ENCODE assay signal across 30 cellular contexts in genomic region chr9:71747572-71747971, GRCh38. TPM values are rescaled to one million over a fixed set of nuclear protein-coding genes. Genes with fewer than 3 reads are reported as not detected.
A peak's percentile ranks its signal among the peaks of the same experiment; 100 is the strongest.
DNase-seq lines count a peak whose midpoint lies in the region; ATAC-seq and TF ChIP-seq lines count a peak whose summit lies in the region.
"Had no signal": no experiment of that assay in that cellular context is flagged by ENCODE, and none has a peak within 500 bp of the region (broad histone marks: within the 10 kb centered on the region; RNA-seq: fewer than 3 reads in every experiment).

No MANE protein-coding gene starts in this region.

- H3K9me3 ChIP-seq in lower lobe of right lung (no peaks in the 10 kb centered on the region), endodermal cell (ENCODE audit: control insufficient read depth, low read length) (no peaks in the 10 kb centered on the region)
- H3K9me3 ChIP-seq: esophagus muscularis mucosa, right lobe of liver, SK-N-SH, stomach, tibial artery had no signal

- ATAC-seq in lower lobe of right lung (peak; percentile 32 to 51), HG03354 (IDR thresholded peaks at IDR 0.05; ENCODE audit: poor library complexity, severe bottlenecking, unreplicated experiment) (no peak), GM21515 (IDR thresholded peaks at IDR 0.05; ENCODE audit: unreplicated experiment) (no peak)
- ATAC-seq: activated CD8-positive, alpha-beta T cell treated with anti-CD3 and anti-CD28 coated beads for 36 hours; left lobe of liver had no signal

- H3K27ac Mint-ChIP-seq in endodermal cell, result no peak overlapping the region
- H3K27ac Mint-ChIP-seq: activated CD8-positive, alpha-beta T cell treated with anti-CD3 and anti-CD28 coated beads for 36 hours; nephron had no signal

- H3K4me3 Mint-ChIP-seq in endodermal cell, result no peak overlapping the region
- H3K4me3 Mint-ChIP-seq: activated CD8-positive, alpha-beta T cell treated with anti-CD3 and anti-CD28 coated beads for 36 hours; immature natural killer cell; nephron had no signal

- H3K36me3 ChIP-seq in lower lobe of right lung (peaks cover 52% of the 10 kb centered on the region), endodermal cell (ENCODE audit: control insufficient read depth, insufficient read depth, low read length) (peaks cover 54% of the 10 kb centered on the region)

- H3K9ac ChIP-seq in endodermal cell (ENCODE audit: extremely low read depth, low read length, poor library complexity, severe bottlenecking), result no peak overlapping the region
- H3K9ac ChIP-seq: SK-N-SH had no signal

- intact Hi-C loops in lower lobe of right lung (cut with DNase I), result no loop called here

- H3K36me3 Mint-ChIP-seq in endodermal cell (ENCODE audit: low read depth), result peaks cover 55% of the 10 kb centered on the region

- H3K4me3 ChIP-seq in lower lobe of right lung, result no peak overlapping the region
- H3K4me3 ChIP-seq in endodermal cell (ENCODE audit: low read length), result no peak overlapping the region
- H3K4me3 ChIP-seq: esophagus muscularis mucosa, hepatocyte, right lobe of liver, stomach, tibial artery had no signal

- H3K9me3 Mint-ChIP-seq in endodermal cell, result peaks cover 1% of the 10 kb centered on the region
- H3K9me3 Mint-ChIP-seq: activated CD8-positive, alpha-beta T cell treated with anti-CD3 and anti-CD28 coated beads for 36 hours; immature natural killer cell; nephron had no signal

- H3K4me1 ChIP-seq in lower lobe of right lung (peaks cover 53% of the 10 kb centered on the region), endodermal cell (ENCODE audit: control insufficient read depth, insufficient read depth, low read length) (peaks cover 2% of the 10 kb centered on the region)

- H3K27me3 ChIP-seq in lower lobe of right lung (ENCODE audit: low read depth), result no peaks in the 10 kb centered on the region
- H3K27me3 ChIP-seq in endodermal cell (ENCODE audit: control insufficient read depth, insufficient read depth, low read length, poor library complexity, severe bottlenecking), result no peaks in the 10 kb centered on the region
- H3K27me3 ChIP-seq: esophagus muscularis mucosa, hepatocyte, right lobe of liver, stomach, tibial artery had no signal

- no peak for TF ChIP-seq CTCF in lower lobe of right lung (IDR thresholded peaks at IDR 0.05)
- TF ChIP-seq CTCF in endodermal cell (conservative IDR thresholded peaks at IDR 0.05), result no peak

- no peaks in the 10 kb centered on the region for H3K27me3 Mint-ChIP-seq in endodermal cell (ENCODE audit: insufficient read depth)
- H3K27me3 Mint-ChIP-seq: activated CD8-positive, alpha-beta T cell treated with anti-CD3 and anti-CD28 coated beads for 36 hours had no signal

- H3K27ac ChIP-seq in lower lobe of right lung, result peak overlapping the region; percentile 8
- H3K27ac ChIP-seq in endodermal cell (ENCODE audit: low read depth, low read length), result no peak overlapping the region
- H3K27ac ChIP-seq: esophagus muscularis mucosa, hepatocyte, right lobe of liver had no signal

- peak; percentile 69 to 81 for DNase-seq in AML-193 (lab: John Stamatoyannopoulos, UW)
- DNase-seq in GF-D8 (lab: John Stamatoyannopoulos, UW), result peak; percentile 3
- DNase-seq in SKM-1 (lab: John Stamatoyannopoulos, UW; ENCODE audit: unreplicated experiment), result peak; percentile 33
- no peak for DNase-seq in lower lobe of right lung
- no peak for DNase-seq in putamen (ENCODE audit: low spot score)
- no peak for DNase-seq in endodermal cell
- DNase-seq: activated CD4-positive, CD25-positive, alpha-beta regulatory T cell treated with anti-CD3 and anti-CD28 coated beads, Interleukin-2, amount 50 U/mL, for 72 hours; activated CD8-positive, alpha-beta T cell treated with anti-CD3 and anti-CD28 coated beads for 36 hours; activated gamma-delta T cell treated with Interleukin-2 at 50 U/mL for 16 hours; DMS153; effector memory CD4-positive, alpha-beta T cell; immature natural killer cell; KBM-7; midbrain; MM.1S; NCI-H1694; NCI-H2171; NCI-H524 treated with DMSO at 0.1 percent for 48 hours; right lobe of liver; RPMI8226; SK-N-SH; stomach; T-helper 9 cell; tibial artery had no signal

- peaks cover 29% of the 10 kb centered on the region for H3K4me1 Mint-ChIP-seq in endodermal cell

RNA-seq across cellular contexts. Expression of gene CEMIP2, which starts 20.7 kb away (rescaled TPM):
- total RNA-seq in lower lobe of right lung (152 TPM), endodermal cell (10 to 100 TPM; 57.9 to 70.1 TPM)
- 143 TPM for polyA plus RNA-seq in endodermal cell (2013, experiment 1 of 2)
- 152 TPM for polyA plus RNA-seq in endodermal cell (2013, experiment 2 of 2)

Comparison
In these comparisons a context has a peak if more than half of its experiments do, and no peak if none do; other contexts are left out.
1. DNase-seq: peak in AML-193 (2 of 2), GF-D8 (single experiment) and SKM-1 (single experiment); none in lower lobe of right lung (single experiment), putamen (single experiment) and endodermal cell (single experiment).
2. ATAC-seq: peak in lower lobe of right lung (2 of 2); none in HG03354 (single experiment) and GM21515 (single experiment).